8 cellular contexts compared by ENCODE assay signal in the genomic region with DNA sequence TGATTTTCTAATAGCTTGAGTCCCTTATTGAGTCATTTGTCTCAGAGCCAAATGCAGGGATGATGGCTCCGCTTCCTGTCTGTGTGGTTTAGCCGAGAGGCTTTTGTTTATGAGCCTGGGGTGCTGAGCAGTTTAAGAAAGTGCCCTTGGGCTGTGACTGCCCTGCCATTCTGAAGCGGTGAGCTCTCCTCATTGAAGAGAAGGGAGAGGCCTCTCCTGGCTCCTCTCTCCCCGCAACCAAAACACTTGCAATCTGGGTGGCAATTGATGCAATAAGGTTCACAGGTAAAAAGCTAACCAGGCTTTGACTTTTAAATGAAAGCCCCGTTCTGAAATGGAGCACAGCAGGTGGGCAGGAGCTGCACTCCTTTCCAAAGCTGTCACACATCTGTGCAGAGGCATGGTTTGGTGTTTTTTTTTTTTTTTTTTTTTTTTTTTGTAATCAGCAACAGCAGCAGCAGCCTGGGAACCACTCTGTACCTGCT.
DNase-seq lines count a peak whose midpoint lies in the region; ATAC-seq and TF ChIP-seq lines count a peak whose summit lies in the region.

No MANE protein-coding gene starts in this region.

- no peak for ATAC-seq in HG02763 (IDR thresholded peaks at IDR 0.05; ENCODE audit: unreplicated experiment)

- no peaks in the 10 kb centered on the region for H3K4me1 ChIP-seq in ascending aorta
- no peaks in the 10 kb centered on the region for H3K4me1 ChIP-seq in Karpas-422 (ENCODE audit: low read length)

- H3K27me3 ChIP-seq in ascending aorta: no peaks in the 10 kb centered on the region
- no peaks in the 10 kb centered on the region for H3K27me3 ChIP-seq in Karpas-422 (ENCODE audit: low read length)

- H3K27ac ChIP-seq in ascending aorta: no peak overlapping the region
- no peak overlapping the region for H3K27ac ChIP-seq in Karpas-422 (ENCODE audit: low read length)

- H3K27me3 Mint-ChIP-seq in type B pancreatic cell: peaks cover 4% of the 10 kb centered on the region

- no peak overlapping the region for H3K27ac Mint-ChIP-seq in type B pancreatic cell

- no peaks in the 10 kb centered on the region for H3K36me3 Mint-ChIP-seq in type B pancreatic cell

- no peaks in the 10 kb centered on the region for H3K9me3 Mint-ChIP-seq in type B pancreatic cell

- H4K20me1 ChIP-seq in Karpas-422 (ENCODE audit: insufficient read depth, low read depth, low read length): no peaks in the 10 kb centered on the region

- H3K4me3 ChIP-seq in ascending aorta (no peak overlapping the region), Karpas-422 (ENCODE audit: low read length) (no peak overlapping the region)

- no peak overlapping the region for H2AFZ ChIP-seq in Karpas-422 (ENCODE audit: low read length)

- H3K4me3 Mint-ChIP-seq in type B pancreatic cell: peak overlapping the region; percentile 34

- H3K9me3 ChIP-seq in ascending aorta: no peaks in the 10 kb centered on the region
- no peaks in the 10 kb centered on the region for H3K9me3 ChIP-seq in Karpas-422 (ENCODE audit: low read length)

- intact Hi-C loops in ascending aorta (cut with DNase I): no loop called here

- no peaks in the 10 kb centered on the region for H3K79me2 ChIP-seq in Karpas-422 (ENCODE audit: low read length)

- TF ChIP-seq CTCF in type B pancreatic cell (conservative IDR thresholded peaks at IDR 0.05): no peak
- no peak for TF ChIP-seq CTCF in ascending aorta (IDR thresholded peaks at IDR 0.05)

- H3K4me1 Mint-ChIP-seq in type B pancreatic cell (ENCODE audit: unreplicated experiment): peaks cover 32% of the 10 kb centered on the region

- H3K4me2 ChIP-seq in Karpas-422 (ENCODE audit: low read depth, low read length, poor library complexity, severe bottlenecking): no peak overlapping the region

- DNase-seq in stimulated activated CD4-positive, alpha-beta T cell treated with anti-CD3 and anti-CD28 coated beads, Interleukin-15, amount 100 ng/mL, for 24 hours: peak; percentile 26
- DNase-seq in stimulated activated CD4-positive, alpha-beta T cell treated with anti-CD3 and anti-CD28 coated beads, Interleukin-4, amount 100 ng/mL, for 4 hours: no peak
- DNase-seq in RPMI7951 (ENCODE audit: low read depth): peak; percentile 74
- peak; percentile 72 for DNase-seq in fibroblast of gingiva (ENCODE audit: low read depth)
- no peak for DNase-seq in type B pancreatic cell (ENCODE audit: extremely low spot score, unreplicated experiment)
- DNase-seq in ascending aorta (ENCODE audit: low spot score in 2 of 2): no peak
- DNase-seq in Karpas-422: no peak

- H3K9me2 ChIP-seq in Karpas-422 (replicated peaks; ENCODE audit: insufficient read depth, low read length): no peaks in the 10 kb centered on the region

- H3K9ac ChIP-seq in Karpas-422 (ENCODE audit: low read length): no peak overlapping the region

- no peaks in the 10 kb centered on the region for H3K36me3 ChIP-seq in ascending aorta
- H3K36me3 ChIP-seq in Karpas-422 (ENCODE audit: insufficient read depth, low read length): no peaks in the 10 kb centered on the region

Comparison
In these comparisons a context has a peak if more than half of its experiments do, and no peak if none do; other contexts are left out.
1. DNase-seq: peak in stimulated activated CD4-positive, alpha-beta T cell treated with anti-CD3 and anti-CD28 coated beads, Interleukin-15, amount 100 ng/mL, for 24 hours (single experiment), RPMI7951 (single experiment) and fibroblast of gingiva (single experiment); none in stimulated activated CD4-positive, alpha-beta T cell treated with anti-CD3 and anti-CD28 coated beads, Interleukin-4, amount 100 ng/mL, for 4 hours (0 of 2), type B pancreatic cell (single experiment), ascending aorta (0 of 2) and Karpas-422 (single experiment).